ENCODE assay signal across 9 cellular contexts in the genomic region with DNA sequence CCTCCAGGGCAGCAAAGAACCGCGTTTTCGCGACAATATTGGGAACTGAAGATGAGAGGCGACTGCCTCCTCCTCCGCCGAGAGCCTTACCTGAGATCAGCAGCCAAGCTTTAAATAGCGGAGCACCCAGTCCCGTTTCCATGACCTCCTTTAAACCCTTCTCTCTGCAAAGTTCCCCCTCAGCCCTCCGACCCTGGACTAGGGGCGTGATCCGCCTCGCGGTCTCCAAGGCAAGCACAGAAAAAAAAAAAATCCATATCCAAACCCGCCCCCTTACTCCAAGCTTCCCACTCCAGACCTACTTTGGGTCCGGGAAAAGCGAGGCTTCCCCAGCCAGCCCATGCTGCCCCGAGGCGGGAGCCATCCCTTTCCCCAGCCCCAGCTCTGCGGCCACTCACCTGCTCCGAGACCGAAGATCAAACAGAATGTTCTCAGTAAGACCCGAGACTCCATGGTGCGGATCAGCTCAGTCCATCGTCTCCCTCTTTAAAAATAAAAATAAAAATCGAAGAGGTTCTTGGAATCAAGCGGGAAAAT. TPM values are rescaled to one million over a fixed set of nuclear protein-coding genes. Genes with fewer than 3 reads are reported as not detected.
DNase-seq lines count a peak whose midpoint lies in the region; ATAC-seq and TF ChIP-seq lines count a peak whose summit lies in the region.
"Had no signal": no experiment of that assay in that cellular context is flagged by ENCODE, and none has a peak within 500 bp of the region (broad histone marks: within the 10 kb centered on the region; RNA-seq: fewer than 3 reads in every experiment).

No MANE protein-coding gene starts in this region.

- peak; percentile 46 for ATAC-seq in GM23338
- ATAC-seq in T-cell (replicated peaks in 1 of 4) = peak in 2 of 4 experiments; percentile 16 to 21

- peaks cover 9% of the 10 kb centered on the region; the same call in 2 of the 3 replicates for H3K9me3 Mint-ChIP-seq in GM23338
- H3K9me3 Mint-ChIP-seq in T-cell = peaks cover 15 to 27% (median 16%) of the 10 kb centered on the region in 3 donors

- H3K4me3 Mint-ChIP-seq in GM23338 = peak overlapping the region; percentile 96
- peak overlapping the region; percentile 94 to 99 (median 99) for H3K4me3 Mint-ChIP-seq in T-cell
- H3K4me3 Mint-ChIP-seq: dendritic cell treated with granulocyte-macrophage colony-stimulating factor and Interleukin-4, amounts not matched to agents 40 ng/mL and 50 ng/mL, for 4 days had no signal

- H3K79me2 ChIP-seq in GM23338 (replicated peaks; ENCODE audit: insufficient read depth) = peaks cover 38% of the 10 kb centered on the region

- peak overlapping the region; percentile 70; the same call in 1 of the 2 replicates for H3K27ac ChIP-seq in GM23338 (ENCODE audit: low read depth)
- H3K27ac ChIP-seq in duodenal mucosa (ENCODE audit: low read depth, low read length) = no peak overlapping the region
- no peak overlapping the region for H3K27ac ChIP-seq in muscle layer of duodenum (ENCODE audit: low read length)
- no peak overlapping the region for H3K27ac ChIP-seq in vagina

- H3K4me1 Mint-ChIP-seq in GM23338 = peaks cover 12% of the 10 kb centered on the region; the same call in 2 of the 3 replicates
- peaks cover 47 to 56% (median 48%) of the 10 kb centered on the region in 3 donors for H3K4me1 Mint-ChIP-seq in T-cell

- H3K36me3 Mint-ChIP-seq in GM23338 (ENCODE audit: low read depth) (peaks cover 13% of the 10 kb centered on the region), T-cell (peaks cover 8% of the 10 kb centered on the region)

- H3K36me3 ChIP-seq in BE2C = no peaks in the 10 kb centered on the region
- H3K36me3 ChIP-seq in GM23338 (ENCODE audit: insufficient read depth) = no peaks in the 10 kb centered on the region
- no peaks in the 10 kb centered on the region for H3K36me3 ChIP-seq in duodenal mucosa (ENCODE audit: control insufficient read depth in 1 of 2, insufficient read depth in 2 of 2, low read length in 2 of 2)
- no peaks in the 10 kb centered on the region for H3K36me3 ChIP-seq in muscle layer of duodenum (ENCODE audit: control insufficient read depth in 1 of 2, insufficient read depth in 2 of 2, low read length in 2 of 2)
- no peaks in the 10 kb centered on the region for H3K36me3 ChIP-seq in vagina

- no peaks in the 10 kb centered on the region for H3F3A ChIP-seq in GM23338 (replicated peaks; ENCODE audit: low read depth)

- no peaks in the 10 kb centered on the region for H4K20me1 ChIP-seq in GM23338 (replicated peaks; ENCODE audit: insufficient read depth)

- H3K9me3 ChIP-seq in BE2C = no peaks in the 10 kb centered on the region
- H3K9me3 ChIP-seq in duodenal mucosa (ENCODE audit: control insufficient read depth in 1 of 2, low read length in 2 of 2) = peaks cover 0 to under 1% of the 10 kb centered on the region in 2 donors
- H3K9me3 ChIP-seq in muscle layer of duodenum (ENCODE audit: control insufficient read depth in 1 of 2, low read length in 2 of 2) = no peaks in the 10 kb centered on the region
- H3K9me3 ChIP-seq in vagina = no peaks in the 10 kb centered on the region

- peak overlapping the region; percentile 87 for H3K27ac Mint-ChIP-seq in GM23338
- peak overlapping the region; percentile 82 to 92 for H3K27ac Mint-ChIP-seq in T-cell
- H3K27ac Mint-ChIP-seq: dendritic cell treated with granulocyte-macrophage colony-stimulating factor and Interleukin-4, amounts not matched to agents 40 ng/mL and 50 ng/mL, for 4 days had no signal

- H3K4me1 ChIP-seq in BE2C = no peaks in the 10 kb centered on the region
- peaks cover 13% of the 10 kb centered on the region for H3K4me1 ChIP-seq in GM23338 (ENCODE audit: insufficient read depth)
- peaks cover 12 to 24% of the 10 kb centered on the region in 2 donors for H3K4me1 ChIP-seq in duodenal mucosa (ENCODE audit: control insufficient read depth in 1 of 2, insufficient read depth in 2 of 2, low read length in 2 of 2)
- H3K4me1 ChIP-seq in muscle layer of duodenum (ENCODE audit: control insufficient read depth in 1 of 2, insufficient read depth in 2 of 2, low read length in 2 of 2) = peaks cover 0 to 21% of the 10 kb centered on the region in 2 donors
- peaks cover 22% of the 10 kb centered on the region for H3K4me1 ChIP-seq in vagina

- H3K27me3 ChIP-seq in BE2C (peaks cover 36% of the 10 kb centered on the region), GM23338 (ENCODE audit: insufficient read depth) (peaks cover 16% of the 10 kb centered on the region), duodenal mucosa (ENCODE audit: control insufficient read depth in 1 of 2, insufficient read depth in 2 of 2, low read length in 2 of 2) (peaks cover 25 to 32% of the 10 kb centered on the region in 2 donors), muscle layer of duodenum (ENCODE audit: low read depth, low read length) (peaks cover 4% of the 10 kb centered on the region), vagina (no peaks in the 10 kb centered on the region)

- TF ChIP-seq POLR2A in vagina (IDR thresholded peaks at IDR 0.05) = no peak

- no peak for TF ChIP-seq CTCF in BE2C (IDR thresholded peaks at IDR 0.05; ENCODE audit: low read depth, low read length)
- no peak for TF ChIP-seq CTCF in GM23338 (conservative IDR thresholded peaks at IDR 0.05; ENCODE audit: low read depth in 2 of 2)
- no peak for TF ChIP-seq CTCF in vagina (IDR thresholded peaks at IDR 0.05)

- H3K9me2 ChIP-seq in GM23338 (ENCODE audit: insufficient read depth) = no peaks in the 10 kb centered on the region

- POLR2A ChIA-PET in T-cell (lab: Charles Lee) = interaction anchor here in 1 of 2 donors (0.6 to 1.7 kb wide), 3 partner anchors 34 to 151 kb away, joined by 4 to 8 read pairs (median 8); no protein-coding TSS in a partner anchor

- DNase-seq in BE2C = no peak
- peak; percentile 68 for DNase-seq in GM23338 (ENCODE audit: low spot score)
- DNase-seq in T-cell = peak in 20 of 34 experiments; percentile 2 to 40 (median 12)
- no peak for DNase-seq in vagina (ENCODE audit: extremely low spot score in 2 of 2)
- DNase-seq in pons (ENCODE audit: low spot score) = no peak
- no peak for DNase-seq in SHP77 (lab: John Stamatoyannopoulos, UW)

- H3K4me3 ChIP-seq in BE2C (ENCODE audit: low read depth, low read length) (peak overlapping the region; percentile 39), GM23338 (peak overlapping the region; percentile 91), duodenal mucosa (ENCODE audit: low read depth in 1 of 2, low read length in 2 of 2) (peak overlapping the region; percentile 72), muscle layer of duodenum (ENCODE audit: low read depth in 1 of 2, low read length in 2 of 2) (peak overlapping the region; percentile 43 to 84), vagina (peak overlapping the region; percentile 49 to 54)

- peak overlapping the region; percentile 95 for H2AFZ ChIP-seq in GM23338

- H3K27me3 Mint-ChIP-seq in GM23338 (ENCODE audit: insufficient read depth, low read depth, poor library complexity) = no peaks in the 10 kb centered on the region
- peaks cover 7 to 13% of the 10 kb centered on the region in 2 donors for H3K27me3 Mint-ChIP-seq in T-cell

- H3K9ac ChIP-seq in duodenal mucosa (ENCODE audit: low read depth in 1 of 2, low read length in 2 of 2) = peak overlapping the region; percentile 52 to 53

- H3K4me2 ChIP-seq in GM23338 = peak overlapping the region; percentile 79

- CTCF ChIA-PET in T-cell (lab: Charles Lee) = interaction anchor here (0.6 to 6.1 kb wide), 13 partner anchors 14 to 839 kb away, joined by 3 to 82 read pairs (median 5); no protein-coding TSS in a partner anchor

- intact Hi-C loops in vagina (cut with DNase I) = no loop called here

TF ChIP-seq in GM23338, 12 proteins besides CTCF, POLR2A, EP300 and RAD21 (continues in another document):
- TF ChIP-seq ZNF114 (CRISPR knock-in tag; IDR thresholded peaks at IDR 0.05) (no peak), CREB1 (CRISPR knock-in tag; IDR thresholded peaks at IDR 0.05; ENCODE audit: low read depth) (no peak), NANOG (IDR thresholded peaks at IDR 0.05; ENCODE audit: borderline replicate concordance) (no peak)
- TF ChIP-seq, protein P1, sequence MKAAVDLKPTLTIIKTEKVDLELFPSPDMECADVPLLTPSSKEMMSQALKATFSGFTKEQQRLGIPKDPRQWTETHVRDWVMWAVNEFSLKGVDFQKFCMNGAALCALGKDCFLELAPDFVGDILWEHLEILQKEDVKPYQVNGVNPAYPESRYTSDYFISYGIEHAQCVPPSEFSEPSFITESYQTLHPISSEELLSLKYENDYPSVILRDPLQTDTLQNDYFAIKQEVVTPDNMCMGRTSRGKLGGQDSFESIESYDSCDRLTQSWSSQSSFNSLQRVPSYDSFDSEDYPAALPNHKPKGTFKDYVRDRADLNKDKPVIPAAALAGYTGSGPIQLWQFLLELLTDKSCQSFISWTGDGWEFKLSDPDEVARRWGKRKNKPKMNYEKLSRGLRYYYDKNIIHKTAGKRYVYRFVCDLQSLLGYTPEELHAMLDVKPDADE (IDR thresholded peaks at IDR 0.05) = no peak

RNA-seq across cellular contexts. Expression of gene NELL2, which starts 0.6 kb away (rescaled TPM):
- 1.0 TPM for polyA plus RNA-seq in BE2C (2012; ENCODE audit: insufficient read depth, insufficient read length, low read depth)
- 99.5 and 103 TPM in 2 replicates for total RNA-seq in GM23338 (2014; rRNA removed; shearing (Covaris generic))
- polyA plus RNA-seq in GM23338 (2016; fragmentation: Nextera tagmentation; extraction: Ambion mirVana) = 23.3 and 25.1 TPM in 2 replicates
- 100 to 1,000 TPM; 154 to 212 (median 169) TPM for total RNA-seq in T-cell
- 16.9 TPM for total RNA-seq in vagina

Comparison
In these comparisons a context has a peak if more than half of its experiments do, and no peak if none do; other contexts are left out.
1. DNase-seq: peak in GM23338 (single experiment) and T-cell (20 of 34); none in BE2C (single experiment), vagina (0 of 2), pons (single experiment) and SHP77 (0 of 2).
2. H3K4me3 ChIP-seq: peak in every context shown above with its lines; median percentile 91 in GM23338; 72 in duodenal mucosa; 64 in muscle layer of duodenum; 52 in vagina; 39 in BE2C.